In genomic region chr4:77185681-77186080, GRCh38 we compare ENCODE assay signal across 22 cellular contexts.
"Had no signal": no experiment of that assay in that cellular context is flagged by ENCODE, and none has a peak within 500 bp of the region (broad histone marks: within the 10 kb centered on the region; RNA-seq: fewer than 3 reads in every experiment).

No MANE protein-coding gene starts in this region.

- H3K9me3 Mint-ChIP-seq: mesothelial cell of epicardium; naive thymus-derived CD4-positive, alpha-beta T cell; nephron; stimulated activated effector memory CD8-positive, alpha-beta T cell treated with anti-CD3 and anti-CD28 coated beads, Interleukin-12 subunit alpha, Interleukin-12 subunit beta, amount 100 ng/mL, for 72 hours had no signal

- H3K36me3 Mint-ChIP-seq: mesothelial cell of epicardium; stimulated activated effector memory CD8-positive, alpha-beta T cell treated with anti-CD3 and anti-CD28 coated beads, Interleukin-12 subunit alpha, Interleukin-12 subunit beta, amount 100 ng/mL, for 72 hours; type B pancreatic cell had no signal

- H3K27ac Mint-ChIP-seq: mesothelial cell of epicardium; stimulated activated effector memory CD8-positive, alpha-beta T cell treated with anti-CD3 and anti-CD28 coated beads, Interleukin-12 subunit alpha, Interleukin-12 subunit beta, amount 100 ng/mL, for 72 hours; type B pancreatic cell had no signal

- H3K4me1 Mint-ChIP-seq: stimulated activated effector memory CD8-positive, alpha-beta T cell treated with anti-CD3 and anti-CD28 coated beads, Interleukin-12 subunit alpha, Interleukin-12 subunit beta, amount 100 ng/mL, for 72 hours had no signal

- DNase-seq: colonic mucosa; dermis blood vessel endothelial cell; effector memory CD4-positive, alpha-beta T cell; foreskin keratinocyte; heart left ventricle; kidney; mesenchymal stem cell; naive thymus-derived CD4-positive, alpha-beta T cell; nucleus accumbens; posterior cingulate gyrus; psoas muscle; right cardiac atrium; sigmoid colon; stimulated activated CD4-positive, alpha-beta T cell treated with anti-CD3 and anti-CD28 coated beads, Interleukin-2, amount 100 ng/mL, for 24 hours; stimulated activated CD4-positive, alpha-beta T cell treated with anti-CD3 and anti-CD28 coated beads, Interleukin-4, amount 100 ng/mL, for 24 hours; stimulated activated naive CD8-positive, alpha-beta T cell treated with anti-CD3 and anti-CD28 coated beads, Interleukin-15, Interleukin-2, amounts not matched to agents 100 U/mL and 50 U/mL, for 24 hours; testis; tibial artery had no signal

- H3K4me3 Mint-ChIP-seq: mesothelial cell of epicardium; naive thymus-derived CD4-positive, alpha-beta T cell; nephron; stimulated activated effector memory CD8-positive, alpha-beta T cell treated with anti-CD3 and anti-CD28 coated beads, Interleukin-12 subunit alpha, Interleukin-12 subunit beta, amount 100 ng/mL, for 72 hours; type B pancreatic cell had no signal
